ENCODE assay signal across 17 cellular contexts in the genomic region with DNA sequence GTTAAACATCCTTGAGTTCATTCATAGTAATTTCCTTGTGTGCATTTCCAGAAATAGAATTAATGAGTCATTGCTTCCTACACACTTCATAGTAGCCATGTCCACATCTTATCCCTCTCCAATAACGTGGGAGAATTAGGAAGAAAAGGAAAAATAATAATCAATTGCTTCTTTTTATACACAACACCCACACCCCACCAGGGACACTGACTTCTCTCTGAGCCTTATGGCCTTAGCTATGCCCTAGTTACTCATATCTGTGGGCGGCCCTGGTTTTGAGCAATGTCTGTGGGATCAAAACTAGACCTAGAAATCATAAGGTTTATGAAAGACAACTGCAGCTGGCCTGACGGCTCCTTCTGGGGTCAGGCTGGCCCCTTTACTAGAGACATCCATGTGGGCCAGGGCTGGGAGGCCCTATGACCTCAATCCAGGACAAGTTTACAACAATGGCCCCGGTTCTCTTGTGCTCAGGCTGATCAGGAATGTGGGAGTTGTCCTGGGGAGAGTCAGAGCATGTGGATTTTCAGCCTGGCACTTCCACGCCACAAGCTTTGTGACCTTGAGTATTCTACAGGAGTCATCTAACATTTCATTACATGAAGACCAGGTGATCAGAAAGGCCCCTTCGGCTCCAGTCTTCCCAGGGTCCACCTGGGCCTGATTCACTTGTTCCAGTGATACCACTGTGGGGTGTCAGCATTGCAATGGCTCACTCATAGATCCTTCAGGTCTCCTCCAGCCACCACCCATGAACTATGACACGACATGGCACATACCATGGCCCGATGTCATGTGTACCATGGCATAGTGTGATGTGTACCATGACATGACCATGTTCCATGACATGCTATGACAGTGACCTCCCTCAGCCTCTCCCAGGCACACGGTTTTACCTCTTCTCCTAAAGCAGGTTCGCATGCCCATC. TPM values are rescaled to one million over a fixed set of nuclear protein-coding genes. Genes with fewer than 3 reads are reported as not detected.
DNase-seq lines count a peak whose midpoint lies in the region; ATAC-seq lines count a peak whose summit lies in the region.
"Not testable (repeated sequence)": the region's sequence is repeated elsewhere in the genome, so short reads cannot be mapped to it uniquely, and the experiment has no call there.
"Had no signal": no experiment of that assay in that cellular context is flagged by ENCODE, and none has a peak within 500 bp of the region (broad histone marks: within the 10 kb centered on the region; RNA-seq: fewer than 3 reads in every experiment).

No MANE protein-coding gene starts in this region.

- not testable (repeated sequence) for H3K9me3 Mint-ChIP-seq in activated naive CD4-positive, alpha-beta T cell treated with anti-CD3 and anti-CD28 coated beads, Interleukin-2, amount 50 U/mL, for 72 hours; stimulated activated effector memory CD8-positive, alpha-beta T cell treated with anti-CD3 and anti-CD28 coated beads, Interleukin-12 subunit alpha, Interleukin-12 subunit beta, amount 100 ng/mL, for 72 hours

- H3K27ac ChIP-seq in SJCRH30 = not testable (repeated sequence)

- H3K9me3 ChIP-seq in SJCRH30 (replicated peaks) = not testable (repeated sequence)

- ATAC-seq in HG02852 (IDR thresholded peaks at IDR 0.05; ENCODE audit: unreplicated experiment) (peak; percentile 56), left ventricle myocardium superior (peak; percentile 34)
- peak; percentile 34 to 62 for ATAC-seq in activated naive CD4-positive, alpha-beta T cell treated with anti-CD3 and anti-CD28 coated beads, Interleukin-2, amount 50 U/mL, for 72 hours
- ATAC-seq in stimulated activated effector memory CD8-positive, alpha-beta T cell treated with anti-CD3 and anti-CD28 coated beads, Interleukin-12 subunit alpha, Interleukin-12 subunit beta, amount 100 ng/mL, for 72 hours = peak; percentile 87

- not testable (repeated sequence) for H3K36me3 Mint-ChIP-seq in activated naive CD4-positive, alpha-beta T cell treated with anti-CD3 and anti-CD28 coated beads, Interleukin-2, amount 50 U/mL, for 72 hours; stimulated activated effector memory CD8-positive, alpha-beta T cell treated with anti-CD3 and anti-CD28 coated beads, Interleukin-12 subunit alpha, Interleukin-12 subunit beta, amount 100 ng/mL, for 72 hours

- H3K4me3 Mint-ChIP-seq in stimulated activated effector memory CD8-positive, alpha-beta T cell treated with anti-CD3 and anti-CD28 coated beads, Interleukin-12 subunit alpha, Interleukin-12 subunit beta, amount 100 ng/mL, for 72 hours = peak overlapping the region; percentile 39

- H3K4me3 ChIP-seq in SJCRH30 = not testable (repeated sequence)

- intact Hi-C loops in left ventricle myocardium superior (cut with micrococcal nuclease) = not testable (repeated sequence)

- not testable (repeated sequence) for H3K27ac Mint-ChIP-seq in activated naive CD4-positive, alpha-beta T cell treated with anti-CD3 and anti-CD28 coated beads, Interleukin-2, amount 50 U/mL, for 72 hours
- H3K27ac Mint-ChIP-seq in stimulated activated effector memory CD8-positive, alpha-beta T cell treated with anti-CD3 and anti-CD28 coated beads, Interleukin-12 subunit alpha, Interleukin-12 subunit beta, amount 100 ng/mL, for 72 hours = peak overlapping the region; percentile 58

- H3K4me1 Mint-ChIP-seq in stimulated activated effector memory CD8-positive, alpha-beta T cell treated with anti-CD3 and anti-CD28 coated beads, Interleukin-12 subunit alpha, Interleukin-12 subunit beta, amount 100 ng/mL, for 72 hours = peaks cover 28% of the 10 kb centered on the region

- H3K36me3 ChIP-seq in SJCRH30 = not testable (repeated sequence)

- H3K4me1 ChIP-seq in SJCRH30 = not testable (repeated sequence)

- DNase-seq in CD1c-positive myeloid dendritic cell (ENCODE audit: extremely low spot score) = peak; percentile 84
- peak; percentile 8 to 23 for DNase-seq in SJCRH30
- DNase-seq in activated naive CD4-positive, alpha-beta T cell treated with anti-CD3 and anti-CD28 coated beads, Interleukin-2, amount 50 U/mL, for 72 hours (ENCODE audit: low spot score in 2 of 2); left ventricle myocardium superior: not testable (repeated sequence)
- peak; percentile 72 for DNase-seq in dermis blood vessel endothelial cell
- DNase-seq in non-pigmented ciliary epithelial cell (ENCODE audit: low read depth) = peak; percentile 26
- peak in 1 of 2 donors; percentile 47 for DNase-seq in stimulated activated effector memory CD8-positive, alpha-beta T cell treated with anti-CD3 and anti-CD28 coated beads, Interleukin-12 subunit alpha, Interleukin-12 subunit beta, amount 100 ng/mL, for 72 hours (ENCODE audit: low spot score in 2 of 2)

- H3K27me3 ChIP-seq in SJCRH30 = not testable (repeated sequence)

RNA-seq across cellular contexts. Expression of gene LYZL2, which starts 22.2 kb away (rescaled TPM):
- not detected in 2 replicates for total RNA-seq in SJCRH30 (2014; rRNA removed; shearing (Covaris generic))
- not detected for total RNA-seq in activated naive CD4-positive, alpha-beta T cell treated with anti-CD3 and anti-CD28 coated beads, Interleukin-2, amount 50 U/mL, for 72 hours
- not detected in 2 replicates for total RNA-seq in dermis blood vessel endothelial cell
- not detected for total RNA-seq in left ventricle myocardium superior
- total RNA-seq: activated CD4-positive, alpha-beta T cell treated with anti-CD3 and anti-CD28 coated beads, Interleukin-2, amount 10 ng/mL, durations not matched to agents 7 days and 5 days; CD8-positive, alpha-beta memory T cell; glomerular endothelial cell; mesenteric fat pad; naive thymus-derived CD8-positive, alpha-beta T cell; Peyer's patch; right lobe of liver; SK-MEL-5; T-helper 17 cell had no signal

Comparison
In these comparisons a context has a peak if more than half of its experiments do, and no peak if none do; other contexts are left out.
1. ATAC-seq: peak in every context shown above with its lines; median percentile 87 in stimulated activated effector memory CD8-positive, alpha-beta T cell treated with anti-CD3 and anti-CD28 coated beads, Interleukin-12 subunit alpha, Interleukin-12 subunit beta, amount 100 ng/mL, for 72 hours; 56 in HG02852; 48 in activated naive CD4-positive, alpha-beta T cell treated with anti-CD3 and anti-CD28 coated beads, Interleukin-2, amount 50 U/mL, for 72 hours; 34 in left ventricle myocardium superior.